In genomic region chr2:223760838-223761502, GRCh38 we compare ENCODE assay signal across 9 cellular contexts.
DNase-seq lines count a peak whose midpoint lies in the region; ATAC-seq, FAIRE-seq and TF ChIP-seq lines count a peak whose summit lies in the region.
"Had no signal": no experiment of that assay in that cellular context is flagged by ENCODE, and none has a peak within 500 bp of the region (broad histone marks: within the 10 kb centered on the region; RNA-seq: fewer than 3 reads in every experiment).

No MANE protein-coding gene starts in this region.

- H3K4me3 ChIP-seq in keratinocyte (ENCODE audit: control insufficient read depth in 2 of 3, extremely low read depth in 1 of 3, insufficient read depth in 2 of 3, low read depth in 1 of 3, low read length in 3 of 3): no peak overlapping the region
- H3K4me3 ChIP-seq: BLaER1 treated with 17β-estradiol and CSF1 and Interleukin-3, amounts not matched to agents 10 nM and 100 nM had no signal

- peaks cover 0 to 2% of the 10 kb centered on the region in 2 experiments for H3K36me3 ChIP-seq in keratinocyte (ENCODE audit: control insufficient read depth in 2 of 2, extremely low read depth in 1 of 2, insufficient read depth in 2 of 2, low read length in 2 of 2)
- H3K36me3 ChIP-seq: BLaER1 treated with 17β-estradiol and CSF1 and Interleukin-3, amounts not matched to agents 10 nM and 100 nM had no signal

- peak; percentile 88 for FAIRE-seq in keratinocyte (lab: Jason Lieb, UNC)

- peak overlapping the region; percentile 5 for H3K9ac ChIP-seq in keratinocyte (ENCODE audit: control insufficient read depth, extremely low read depth, insufficient read depth, low read length)
- H3K9ac ChIP-seq: BLaER1 treated with 17β-estradiol and CSF1 and Interleukin-3, amounts not matched to agents 10 nM and 100 nM had no signal

- H3K27ac Mint-ChIP-seq in stimulated activated naive CD8-positive, alpha-beta T cell treated with anti-CD3 and anti-CD28 coated beads, Interleukin-15, amount 100 ng/mL, for 72 hours: peak overlapping the region in 1 of 2 donors; percentile 86

- peak overlapping the region; percentile 98 for H3K27ac ChIP-seq in keratinocyte (ENCODE audit: control insufficient read depth, insufficient read depth, low read length)
- H3K27ac ChIP-seq: BLaER1 treated with 17β-estradiol and CSF1 and Interleukin-3, amounts not matched to agents 10 nM and 100 nM had no signal

- DNase-seq in NOMO-1 treated with DMSO at 0.1 percent for 48 hours (lab: John Stamatoyannopoulos, UW; ENCODE audit: unreplicated experiment) (peak; percentile 10), NOMO-1 treated with dmso at 0.1 percent for 144 hours (lab: John Stamatoyannopoulos, UW; ENCODE audit: unreplicated experiment) (no peak), NCI-H226 (peak; percentile 89), keratinocyte (ENCODE audit: low read depth, low spot score) (peak; percentile 84), HuH-7.5 (ENCODE audit: low spot score) (no peak)
- DNase-seq in activated T-helper 9 cell treated with anti-CD3 and anti-CD28 coated beads, Interleukin-2, amount 50 U/mL, for 16 hours (ENCODE audit: low read depth): peak; percentile 17
- peak; percentile 43 to 66 for DNase-seq in stimulated activated naive CD8-positive, alpha-beta T cell treated with anti-CD3 and anti-CD28 coated beads, Interleukin-15, amount 100 ng/mL, for 72 hours

- no peaks in the 10 kb centered on the region for H3K27me3 ChIP-seq in keratinocyte (ENCODE audit: control insufficient read depth, extremely low read depth, insufficient read depth, low read length)
- H3K27me3 ChIP-seq: BLaER1 treated with 17β-estradiol and CSF1 and Interleukin-3, amounts not matched to agents 10 nM and 100 nM had no signal

- H3K79me2 ChIP-seq in keratinocyte (ENCODE audit: control insufficient read depth, insufficient read depth, low read length): no peaks in the 10 kb centered on the region

- H3K4me1 ChIP-seq in keratinocyte (ENCODE audit: control insufficient read depth, extremely low read depth, insufficient read depth, low read length): peaks cover 35% of the 10 kb centered on the region

- H2AFZ ChIP-seq in keratinocyte (ENCODE audit: control insufficient read depth, low read length): peak overlapping the region; percentile 58

- peak overlapping the region; percentile 83 for H3K4me2 ChIP-seq in keratinocyte (ENCODE audit: control insufficient read depth, extremely low read depth, insufficient read depth, low read depth, low read length)

- no peaks in the 10 kb centered on the region for H3K27me3 Mint-ChIP-seq in stimulated activated naive CD8-positive, alpha-beta T cell treated with anti-CD3 and anti-CD28 coated beads, Interleukin-15, amount 100 ng/mL, for 72 hours

- H4K20me1 ChIP-seq in keratinocyte (ENCODE audit: control insufficient read depth, extremely low read depth, insufficient read depth, low read length): no peaks in the 10 kb centered on the region
- H4K20me1 ChIP-seq: BLaER1 treated with 17β-estradiol and CSF1 and Interleukin-3, amounts not matched to agents 10 nM and 100 nM had no signal

- ATAC-seq in HG02642 (IDR thresholded peaks at IDR 0.05; ENCODE audit: poor library complexity, unreplicated experiment): peak; percentile 76
- ATAC-seq in stimulated activated naive CD8-positive, alpha-beta T cell treated with anti-CD3 and anti-CD28 coated beads, Interleukin-15, amount 100 ng/mL, for 72 hours: peak; percentile 98

- no peak overlapping the region for H3K4me3 Mint-ChIP-seq in stimulated activated naive CD8-positive, alpha-beta T cell treated with anti-CD3 and anti-CD28 coated beads, Interleukin-15, amount 100 ng/mL, for 72 hours

- dilution Hi-C loops in keratinocyte (cut with MboI; ENCODE audit: extremely low pct_ligation_motif_present, low sequenced_read_pairs): no loop called here

- no peaks in the 10 kb centered on the region for H3K9me1 ChIP-seq in keratinocyte (ENCODE audit: control insufficient read depth, extremely low read depth, insufficient read depth, low read length)

- peaks cover 30% of the 10 kb centered on the region for H3K4me1 Mint-ChIP-seq in stimulated activated naive CD8-positive, alpha-beta T cell treated with anti-CD3 and anti-CD28 coated beads, Interleukin-15, amount 100 ng/mL, for 72 hours

- H3K9me3 Mint-ChIP-seq in stimulated activated naive CD8-positive, alpha-beta T cell treated with anti-CD3 and anti-CD28 coated beads, Interleukin-15, amount 100 ng/mL, for 72 hours: no peaks in the 10 kb centered on the region

- H3K9me3 ChIP-seq in keratinocyte (ENCODE audit: control insufficient read depth, low read depth, low read length): no peaks in the 10 kb centered on the region
- H3K9me3 ChIP-seq: BLaER1 treated with 17β-estradiol and CSF1 and Interleukin-3, amounts not matched to agents 10 nM and 100 nM had no signal

- TF ChIP-seq CTCF in keratinocyte (optimal IDR thresholded peaks at IDR 0.05 in 1 of 3, IDR thresholded peaks at IDR 0.05 in 1 of 3, conservative IDR thresholded peaks at IDR 0.05 in 1 of 3; ENCODE audit: extremely low read depth in 1 of 3, insufficient read depth in 2 of 3, low read length in 3 of 3): peak; percentile 29 to 53 (median 39)

Comparison
In these comparisons a context has a peak if more than half of its experiments do, and no peak if none do; other contexts are left out.
1. DNase-seq: peak in NOMO-1 treated with DMSO at 0.1 percent for 48 hours (single experiment), NCI-H226 (single experiment), activated T-helper 9 cell treated with anti-CD3 and anti-CD28 coated beads, Interleukin-2, amount 50 U/mL, for 16 hours (single experiment), keratinocyte (single experiment) and stimulated activated naive CD8-positive, alpha-beta T cell treated with anti-CD3 and anti-CD28 coated beads, Interleukin-15, amount 100 ng/mL, for 72 hours (2 of 2); none in NOMO-1 treated with dmso at 0.1 percent for 144 hours (single experiment) and HuH-7.5 (single experiment).